Comparison of ENCODE assay signal across 1 cellular context in the genomic region with DNA sequence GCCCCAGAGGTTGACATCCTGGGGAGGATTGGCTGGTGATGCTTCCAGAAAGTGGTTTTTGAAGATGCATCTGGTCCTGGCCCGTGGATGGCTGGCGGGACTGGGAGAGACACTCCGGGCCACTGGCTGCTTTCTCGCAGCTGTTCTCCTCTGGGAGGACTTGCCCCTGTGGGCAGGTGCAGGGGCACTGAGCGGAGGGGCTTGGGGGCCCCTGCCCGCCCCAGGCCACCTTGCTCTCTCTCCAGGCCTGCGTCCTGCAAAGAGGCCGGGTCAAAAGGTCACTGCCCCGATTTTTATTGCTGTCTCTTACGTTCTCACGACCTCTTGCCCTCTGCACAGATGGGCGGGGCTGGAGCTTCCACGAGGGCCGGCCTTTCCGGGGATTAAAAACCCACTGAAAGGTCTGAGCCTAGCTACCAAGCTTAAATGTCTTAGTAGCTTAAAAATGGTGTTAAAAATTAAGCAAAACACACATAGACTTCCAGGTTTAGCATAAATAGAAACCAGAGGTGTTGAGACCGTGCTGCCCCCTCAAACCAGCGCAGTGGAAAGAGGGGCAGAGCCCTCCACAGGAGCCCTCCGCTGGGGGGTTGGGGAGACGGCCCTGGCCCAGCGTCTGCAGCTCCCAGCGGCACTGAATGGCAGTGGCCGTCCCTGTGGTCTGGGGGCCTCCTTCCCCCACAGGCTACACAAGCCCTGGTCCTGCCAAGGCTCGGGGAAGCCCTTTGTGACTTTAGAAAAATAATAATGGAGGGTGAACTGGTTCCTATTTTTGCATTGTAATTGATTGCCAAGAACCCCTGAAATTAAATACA.
TF ChIP-seq lines count a peak whose summit lies in the region.

No MANE protein-coding gene starts in this region.

TF ChIP-seq in IMR-90, 13 proteins besides CTCF, POLR2A, EP300 and RAD21 (continued from another document):
- TF ChIP-seq, protein P1, sequence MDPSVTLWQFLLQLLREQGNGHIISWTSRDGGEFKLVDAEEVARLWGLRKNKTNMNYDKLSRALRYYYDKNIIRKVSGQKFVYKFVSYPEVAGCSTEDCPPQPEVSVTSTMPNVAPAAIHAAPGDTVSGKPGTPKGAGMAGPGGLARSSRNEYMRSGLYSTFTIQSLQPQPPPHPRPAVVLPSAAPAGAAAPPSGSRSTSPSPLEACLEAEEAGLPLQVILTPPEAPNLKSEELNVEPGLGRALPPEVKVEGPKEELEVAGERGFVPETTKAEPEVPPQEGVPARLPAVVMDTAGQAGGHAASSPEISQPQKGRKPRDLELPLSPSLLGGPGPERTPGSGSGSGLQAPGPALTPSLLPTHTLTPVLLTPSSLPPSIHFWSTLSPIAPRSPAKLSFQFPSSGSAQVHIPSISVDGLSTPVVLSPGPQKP (IDR thresholded peaks at IDR 0.05; ENCODE audit: borderline replicate concordance, low read depth, low read length) = no peak
